In genomic region chr11:59152312-59152967, GRCh38 we compare ENCODE assay signal across 9 cellular contexts.
DNase-seq lines count a peak whose midpoint lies in the region; ATAC-seq lines count a peak whose summit lies in the region.
"Had no signal": no experiment of that assay in that cellular context is flagged by ENCODE, and none has a peak within 500 bp of the region (broad histone marks: within the 10 kb centered on the region; RNA-seq: fewer than 3 reads in every experiment).

No MANE protein-coding gene starts in this region.

- ATAC-seq in GM18508 (IDR thresholded peaks at IDR 0.05; ENCODE audit: insufficient read depth, unreplicated experiment) (peak; percentile 65), GM19467 (IDR thresholded peaks at IDR 0.05; ENCODE audit: unreplicated experiment) (peak; percentile 72), HG03095 (IDR thresholded peaks at IDR 0.05; ENCODE audit: unreplicated experiment) (peak; percentile 85)

- H3K27me3 Mint-ChIP-seq in activated naive CD8-positive, alpha-beta T cell, result no peaks in the 10 kb centered on the region

- peak overlapping the region; percentile 93 for H3K27ac Mint-ChIP-seq in activated naive CD8-positive, alpha-beta T cell

- DNase-seq in GDM1 (lab: John Stamatoyannopoulos, UW) (no peak), midbrain (lab: John Stamatoyannopoulos, UW) (no peak), iPS-NIHi7 (ENCODE audit: extremely low spot score) (no peak), NCI-H1930 (lab: John Stamatoyannopoulos, UW) (no peak)
- DNase-seq: stimulated activated CD4-positive, alpha-beta T cell treated with anti-CD3 and anti-CD28 coated beads, Interleukin-4, amount 100 ng/mL, for 1 hour had no signal

- no peaks in the 10 kb centered on the region for H3K9me3 Mint-ChIP-seq in activated naive CD8-positive, alpha-beta T cell (ENCODE audit: low read depth)

- H3K36me3 Mint-ChIP-seq in activated naive CD8-positive, alpha-beta T cell, result peaks cover 11% of the 10 kb centered on the region

- peak overlapping the region; percentile 53 for H3K4me3 Mint-ChIP-seq in activated naive CD8-positive, alpha-beta T cell

- H3K4me1 Mint-ChIP-seq in activated naive CD8-positive, alpha-beta T cell (ENCODE audit: low read depth), result peaks cover 19% of the 10 kb centered on the region
